Comparison of ENCODE assay signal across 8 cellular contexts in the genomic region with DNA sequence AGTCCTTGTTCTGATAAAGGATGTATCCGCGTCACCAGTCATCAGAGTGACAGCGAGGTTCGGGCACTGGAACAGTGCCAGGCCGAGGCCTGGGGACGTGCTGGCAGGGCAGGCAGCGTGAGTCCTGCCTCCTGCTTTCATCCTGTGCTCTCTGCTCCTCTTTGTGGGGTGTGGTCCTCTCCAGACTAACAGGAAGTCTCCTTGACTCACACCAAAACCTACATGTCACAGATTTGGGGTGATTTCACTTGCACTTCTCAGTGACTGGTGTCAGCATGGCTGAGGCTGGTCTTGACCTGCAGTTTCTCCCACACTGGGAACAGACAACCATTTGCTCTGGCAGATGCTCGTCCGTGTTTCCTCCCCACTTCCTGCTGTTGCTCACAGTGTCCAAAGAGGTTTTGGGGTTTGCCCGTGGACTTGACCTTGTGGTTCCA. TPM values are rescaled to one million over a fixed set of nuclear protein-coding genes. Genes with fewer than 3 reads are reported as not detected.
A peak's percentile ranks its signal among the peaks of the same experiment; 100 is the strongest.
DNase-seq lines count a peak whose midpoint lies in the region; ATAC-seq, FAIRE-seq and TF ChIP-seq lines count a peak whose summit lies in the region.

No MANE protein-coding gene starts in this region.

- no peaks in the 10 kb centered on the region for H3K79me2 ChIP-seq in osteoblast (ENCODE audit: insufficient read depth, low read length)

- peaks cover 3% of the 10 kb centered on the region for H3K27me3 Mint-ChIP-seq in type B pancreatic cell

- H3K4me1 Mint-ChIP-seq in type B pancreatic cell (ENCODE audit: unreplicated experiment): no peaks in the 10 kb centered on the region

- FAIRE-seq in GM12892 (lab: Jason Lieb, UNC): peak; percentile 90

- no peak for TF ChIP-seq POLR2A in GM12892 (IDR thresholded peaks at IDR 0.05; ENCODE audit: low read depth, low read length)

- TF ChIP-seq CTCF in osteoblast (IDR thresholded peaks at IDR 0.05; ENCODE audit: extremely low read depth, low read depth, low read length) (no peak), type B pancreatic cell (conservative IDR thresholded peaks at IDR 0.05) (no peak)

- H2AFZ ChIP-seq in osteoblast (ENCODE audit: low read length): peak overlapping the region; percentile 68

- no peaks in the 10 kb centered on the region for H3K36me3 Mint-ChIP-seq in type B pancreatic cell

- peak; percentile 55 for ATAC-seq in HG02571 (IDR thresholded peaks at IDR 0.05; ENCODE audit: unreplicated experiment)

- no peaks in the 10 kb centered on the region for H3K9me3 Mint-ChIP-seq in type B pancreatic cell

- DNase-seq in GM12892 (ENCODE audit: insufficient read length) (peak; percentile 38), NOMO-1 (lab: John Stamatoyannopoulos, UW; ENCODE audit: unreplicated experiment in 2 of 2) (peak; percentile 51 to 74), osteoblast (ENCODE audit: insufficient read length, low spot score, missing footprints) (no peak), type B pancreatic cell (ENCODE audit: extremely low spot score, unreplicated experiment) (no peak), HUDEP-2 (lab: John Stamatoyannopoulos, UW; ENCODE audit: unreplicated experiment in 76 of 76) (no peak), NCI-H2196 (lab: John Stamatoyannopoulos, UW; ENCODE audit: unreplicated experiment) (no peak)
- DNase-seq in activated T-helper 1 cell treated with anti-CD3 and anti-CD28 coated beads, Interleukin-2, amount 50 U/mL, for 16 hours (ENCODE audit: low read depth in 1 of 2, low spot score in 1 of 2): peak; percentile 38 to 58

- no peak overlapping the region for H3K27ac Mint-ChIP-seq in type B pancreatic cell

- no peaks in the 10 kb centered on the region for H4K20me1 ChIP-seq in osteoblast (ENCODE audit: insufficient read depth, low read length)

- H3K4me3 Mint-ChIP-seq in type B pancreatic cell: no peak overlapping the region

- no peaks in the 10 kb centered on the region for H3K9me3 ChIP-seq in osteoblast (ENCODE audit: low read depth, low read length)

- no peak overlapping the region for H3K27ac ChIP-seq in osteoblast (ENCODE audit: low read depth, low read length)

- no peaks in the 10 kb centered on the region for H3K4me1 ChIP-seq in osteoblast (ENCODE audit: insufficient read depth, low read length)

- no peaks in the 10 kb centered on the region for H3K36me3 ChIP-seq in osteoblast (ENCODE audit: insufficient read depth, low read length)

- H3K27me3 ChIP-seq in osteoblast (ENCODE audit: insufficient read depth, low read length): no peaks in the 10 kb centered on the region

- no peak overlapping the region for H3K4me3 ChIP-seq in osteoblast (ENCODE audit: insufficient read depth, low read length)

- H3K4me2 ChIP-seq in osteoblast (ENCODE audit: insufficient read depth, low read length): no peak overlapping the region

RNA-seq across cellular contexts. Expression of gene NLRP3, which starts 8.8 kb away (rescaled TPM):
- not detected for polyA plus RNA-seq in GM12892 (2012; ENCODE audit: missing spikeins)
- total RNA-seq in osteoblast (0.36 and 0.59 TPM in 2 replicates), type B pancreatic cell (ENCODE audit: low replicate concordance) (not detected in 2 replicates)

RNA-seq across cellular contexts. Expression of gene OR2B11, which starts 50.7 kb away (rescaled TPM):
- not detected for polyA plus RNA-seq in GM12892 (2012; ENCODE audit: missing spikeins)
- total RNA-seq in osteoblast (not detected in 2 replicates), type B pancreatic cell (ENCODE audit: low replicate concordance) (not detected in 2 replicates)

Comparison
In these comparisons a context has a peak if more than half of its experiments do, and no peak if none do; other contexts are left out.
1. DNase-seq: peak in GM12892 (single experiment), NOMO-1 (2 of 2) and activated T-helper 1 cell treated with anti-CD3 and anti-CD28 coated beads, Interleukin-2, amount 50 U/mL, for 16 hours (2 of 2); none in osteoblast (single experiment), type B pancreatic cell (single experiment), HUDEP-2 (0 of 76) and NCI-H2196 (single experiment).